ENCODE assay signal across 2 cellular contexts in genomic region chr9:93397664-93398381, GRCh38.
TF ChIP-seq lines count a peak whose summit lies in the region.

No MANE protein-coding gene starts in this region.

TF ChIP-seq in HEK293, 187 proteins besides CTCF, POLR2A, EP300 and RAD21:
- TF ChIP-seq EGR2 (tag by site-specific recombination; IDR thresholded peaks at IDR 0.05; ENCODE audit: low read depth) (peak; percentile 33; the same call in 1 of the 2 replicates), ZNF366 (tag by site-specific recombination; conservative IDR thresholded peaks at IDR 0.05) (no peak), ZFHX2 (tag by site-specific recombination; conservative IDR thresholded peaks at IDR 0.05) (peak; percentile 33; the same call in 1 of the 2 replicates), ZNF521 (tag by site-specific recombination; IDR thresholded peaks at IDR 0.05) (no peak)

TF ChIP-seq in K562, 482 proteins besides CTCF, POLR2A, EP300 and RAD21:
- TF ChIP-seq SETDB1 (IDR thresholded peaks at IDR 0.05; ENCODE audit: low read length) (no peak), HNRNPUL1 (IDR thresholded peaks at IDR 0.05; ENCODE audit: low read length) (no peak), HDAC8 (tag; IDR thresholded peaks at IDR 0.05) (no peak), CHD2 (IDR thresholded peaks at IDR 0.05; ENCODE audit: low read depth, low read length) (peak; percentile 53; the same call in 1 of the 2 replicates), CEBPB (tag; IDR thresholded peaks at IDR 0.05) (peak; percentile 81), MYNN (IDR thresholded peaks at IDR 0.05) (no peak), MYNN (CRISPR knock-in tag; IDR thresholded peaks at IDR 0.05) (no peak), HDGF (IDR thresholded peaks at IDR 0.05) (no peak), TBP (optimal IDR thresholded peaks at IDR 0.05; ENCODE audit: low read depth, low read length) (no peak), CXXC5 (CRISPR knock-in tag; IDR thresholded peaks at IDR 0.05) (no peak), BDP1 (IDR thresholded peaks at IDR 0.05; ENCODE audit: insufficient read depth, insufficient read length) (no peak), CEBPG (CRISPR knock-in tag; IDR thresholded peaks at IDR 0.05) (no peak), CEBPG (tag; conservative IDR thresholded peaks at IDR 0.05 in 1 of 2, IDR thresholded peaks at IDR 0.05 in 1 of 2) (peak; percentile 78 to 85), ZNF785 (CRISPR knock-in tag; IDR thresholded peaks at IDR 0.05) (no peak), ZNF764 (CRISPR knock-in tag; IDR thresholded peaks at IDR 0.05; ENCODE audit: low read depth) (no peak), PHF20 (IDR thresholded peaks at IDR 0.05; ENCODE audit: partially characterized antibody) (no peak), TSHZ1 (CRISPR knock-in tag; IDR thresholded peaks at IDR 0.05) (no peak), E2F8 (IDR thresholded peaks at IDR 0.05; ENCODE audit: low read depth, partially characterized antibody) (no peak), HMGXB4 (CRISPR knock-in tag; IDR thresholded peaks at IDR 0.05) (no peak), HIVEP1 (CRISPR knock-in tag; IDR thresholded peaks at IDR 0.05) (no peak), BCLAF1 (IDR thresholded peaks at IDR 0.05; ENCODE audit: borderline replicate concordance in 1 of 2, control insufficient read depth in 1 of 2, low read depth in 2 of 2, low read length in 1 of 2) (no peak), ATF3 (IDR thresholded peaks at IDR 0.05) (0 out of 2 replicates have a peak, but pooled peaks have one; percentile 14), ATF3 (CRISPR knock-in tag; conservative IDR thresholded peaks at IDR 0.05) (no peak)
